Comparison of ENCODE assay signal across 30 cellular contexts in the genomic region with DNA sequence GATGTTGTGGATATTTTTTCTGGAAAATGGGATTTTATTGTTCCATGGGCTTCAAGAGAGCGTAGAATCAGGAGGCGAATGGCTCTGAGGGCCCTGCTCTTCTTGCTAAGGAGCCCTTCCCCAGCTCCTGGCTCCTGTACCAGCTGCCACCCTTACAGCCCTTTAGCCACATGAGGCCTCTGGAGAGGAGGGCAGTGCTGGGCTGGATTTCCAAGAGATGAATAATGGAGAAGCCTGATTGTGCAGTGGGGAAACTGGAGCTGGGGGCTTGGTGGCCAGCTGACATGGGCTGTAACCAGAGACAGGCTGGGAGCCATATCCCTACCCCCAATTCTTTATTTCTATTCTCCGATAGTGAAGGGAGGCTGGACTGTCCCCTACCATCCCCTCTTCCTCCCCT. TPM values are rescaled to one million over a fixed set of nuclear protein-coding genes. Genes with fewer than 3 reads are reported as not detected.
"Had no signal": no experiment of that assay in that cellular context is flagged by ENCODE, and none has a peak within 500 bp of the region (broad histone marks: within the 10 kb centered on the region; RNA-seq: fewer than 3 reads in every experiment).

No MANE protein-coding gene starts in this region.

- H3K4me1 Mint-ChIP-seq: activated B cell treated with CpG ODN at 0.5 μM for 24 hours; activated CD4-positive, alpha-beta T cell treated with anti-CD3 and anti-CD28 coated beads, Interleukin-2, amount 10 ng/mL, durations not matched to agents 24 days and 14 days had no signal

- H3K9me3 Mint-ChIP-seq: activated B cell treated with CpG ODN at 0.5 μM for 24 hours; activated CD4-positive, alpha-beta T cell treated with anti-CD3 and anti-CD28 coated beads, Interleukin-2, amount 10 ng/mL, durations not matched to agents 24 days and 14 days; activated naive CD4-positive, alpha-beta T cell treated with anti-CD3 and anti-CD28 coated beads, Interleukin-2, amount 50 U/mL, for 72 hours; activated naive CD8-positive, alpha-beta T cell treated with anti-CD3 and anti-CD28 coated beads, Interleukin-2, amount 50 U/mL, for 24 hours; activated T-cell treated with anti-CD3 and anti-CD28 coated beads, Interleukin-2, amount 50 U/mL, for 24 hours; activated T-helper 1 cell treated with anti-CD3 and anti-CD28 coated beads, Interleukin-12 subunit alpha, Interleukin-12 subunit beta, Interleukin-2, Interleukin-4 antibody, amounts not matched to agents 30 ng/mL and 10 ng/mL and 1 ng/mL, durations not matched to agents 14 hours and 24 hours and 36 hours had no signal

- H3K27me3 Mint-ChIP-seq: activated B cell treated with CpG ODN at 0.5 μM for 24 hours; activated CD4-positive, alpha-beta T cell treated with anti-CD3 and anti-CD28 coated beads, Interleukin-2, amount 10 ng/mL, durations not matched to agents 24 days and 14 days; activated CD8-positive, alpha-beta memory T cell treated with anti-CD3 and anti-CD28 coated beads, Interleukin-2, amount 10 ng/mL, durations not matched to agents 7 days and 5 days; activated naive CD8-positive, alpha-beta T cell treated with anti-CD3 and anti-CD28 coated beads, Interleukin-2, amount 50 U/mL, for 24 hours; activated T-cell treated with anti-CD3 and anti-CD28 coated beads, Interleukin-2, amount 50 U/mL, for 24 hours had no signal

- H3K4me3 ChIP-seq: MG63, Peyer's patch had no signal

- H3K27me3 ChIP-seq: brain microvascular endothelial cell, MG63, Peyer's patch had no signal

- H3K4me3 Mint-ChIP-seq: activated B cell treated with CpG ODN at 0.5 μM for 24 hours; activated CD4-positive, alpha-beta T cell treated with anti-CD3 and anti-CD28 coated beads, Interleukin-2, amount 10 ng/mL, durations not matched to agents 24 days and 14 days; activated CD8-positive, alpha-beta memory T cell treated with anti-CD3 and anti-CD28 coated beads, Interleukin-2, amount 10 ng/mL, durations not matched to agents 7 days and 5 days; activated naive CD8-positive, alpha-beta T cell treated with anti-CD3 and anti-CD28 coated beads, Interleukin-2, amount 50 U/mL, for 24 hours; activated T-cell treated with anti-CD3 and anti-CD28 coated beads, Interleukin-2, amount 50 U/mL, for 24 hours; activated T-helper 1 cell treated with anti-CD3 and anti-CD28 coated beads, Interleukin-12 subunit alpha, Interleukin-12 subunit beta, Interleukin-2, Interleukin-4 antibody, amounts not matched to agents 30 ng/mL and 10 ng/mL and 1 ng/mL, durations not matched to agents 14 hours and 24 hours and 36 hours had no signal

- DNase-seq: activated B cell treated with CpG ODN at 0.5 μM for 24 hours; activated CD4-positive, alpha-beta T cell treated with anti-CD3 and anti-CD28 coated beads for 1 hour; activated CD4-positive, alpha-beta T cell treated with anti-CD3 and anti-CD28 coated beads, Interleukin-2, amount 10 ng/mL, durations not matched to agents 24 days and 14 days; activated CD4-positive, alpha-beta T cell treated with anti-CD3 and anti-CD28 coated beads, Interleukin-2, amount 50 U/mL, for 48 hours; activated CD8-positive, alpha-beta memory T cell treated with anti-CD3 and anti-CD28 coated beads, Interleukin-2, amount 10 ng/mL, durations not matched to agents 7 days and 5 days; activated effector memory CD4-positive, alpha-beta T cell treated with anti-CD3 and anti-CD28 coated beads, Interleukin-2, amount 50 U/mL, for 16 hours; activated naive CD4-positive, alpha-beta T cell treated with Interleukin-2 at 50 U/mL for 16 hours; activated naive CD8-positive, alpha-beta T cell treated with anti-CD3 and anti-CD28 coated beads, Interleukin-2, amount 50 U/mL, for 24 hours; activated T-cell treated with anti-CD3 and anti-CD28 coated beads, Interleukin-2, amount 50 U/mL, for 24 hours; amniotic stem cell; brain microvascular endothelial cell; MG63; MV-4-11; NCI-H1092 treated with DMSO at 0.1 percent for 48 hours; NCI-H1417 treated with DMSO at 0.1 percent for 48 hours; NCI-H1694; NCI-H2029; NCI-H2107; NCI-H2171 treated with DMSO at 0.1 percent for 48 hours; NCI-H226; NCI-H526 treated with DMSO at 0.1 percent for 48 hours; NK-92 treated with Interleukin-12 subunit alpha and Interleukin-12 subunit beta, amount 100 ng/mL, for 24 hours; OCI-M1; Peyer's patch; SHP77 treated with DMSO at 0.1 percent for 48 hours; T-helper 2 cell; T1000 had no signal

- H3K4me1 ChIP-seq: Peyer's patch had no signal

- H3K36me3 ChIP-seq: MG63 had no signal

- H3K9me3 ChIP-seq: MG63, Peyer's patch had no signal

- ATAC-seq: activated CD8-positive, alpha-beta memory T cell treated with anti-CD3 and anti-CD28 coated beads, Interleukin-2, amount 10 ng/mL, durations not matched to agents 7 days and 5 days; activated naive CD4-positive, alpha-beta T cell treated with anti-CD3 and anti-CD28 coated beads, Interleukin-2, amount 50 U/mL, for 72 hours; activated naive CD8-positive, alpha-beta T cell treated with anti-CD3 and anti-CD28 coated beads, Interleukin-2, amount 50 U/mL, for 24 hours had no signal

- H3K36me3 Mint-ChIP-seq: activated naive CD4-positive, alpha-beta T cell treated with anti-CD3 and anti-CD28 coated beads, Interleukin-2, amount 50 U/mL, for 72 hours had no signal

- H3K27ac Mint-ChIP-seq: activated B cell treated with CpG ODN at 0.5 μM for 24 hours; activated CD4-positive, alpha-beta T cell treated with anti-CD3 and anti-CD28 coated beads, Interleukin-2, amount 10 ng/mL, durations not matched to agents 24 days and 14 days; activated CD8-positive, alpha-beta memory T cell treated with anti-CD3 and anti-CD28 coated beads, Interleukin-2, amount 10 ng/mL, durations not matched to agents 7 days and 5 days; activated naive CD8-positive, alpha-beta T cell treated with anti-CD3 and anti-CD28 coated beads, Interleukin-2, amount 50 U/mL, for 24 hours; activated T-helper 1 cell treated with anti-CD3 and anti-CD28 coated beads, Interleukin-12 subunit alpha, Interleukin-12 subunit beta, Interleukin-2, Interleukin-4 antibody, amounts not matched to agents 30 ng/mL and 10 ng/mL and 1 ng/mL, durations not matched to agents 14 hours and 24 hours and 36 hours had no signal

- H3K27ac ChIP-seq: brain microvascular endothelial cell, Peyer's patch had no signal

RNA-seq across cellular contexts. Expression of gene DLK2, which starts 45.6 kb away (rescaled TPM):
- total RNA-seq: activated CD8-positive, alpha-beta memory T cell treated with anti-CD3 and anti-CD28 coated beads, Interleukin-2, amount 10 ng/mL, durations not matched to agents 7 days and 5 days; NCI-H460; Peyer's patch had no signal
